Comparison of ENCODE assay signal across 14 cellular contexts in the genomic region with DNA sequence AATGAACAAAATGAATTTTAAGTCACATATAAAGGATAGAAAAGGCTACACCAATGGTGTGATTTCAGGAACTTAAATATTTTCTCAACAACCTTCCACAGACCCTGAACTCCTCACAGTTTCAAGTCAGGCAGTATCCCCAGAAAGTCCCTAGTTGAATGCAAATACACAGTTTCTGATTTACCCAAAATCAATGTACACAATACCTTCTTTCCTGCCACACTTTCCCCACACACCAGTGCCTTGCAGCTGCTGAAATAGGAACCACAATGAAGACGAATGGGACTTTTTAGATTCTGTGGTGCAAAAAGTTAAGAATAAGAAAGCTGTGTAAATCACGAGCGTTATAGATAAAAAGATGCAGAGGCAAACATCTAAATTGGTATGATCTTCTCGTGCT.
A peak's percentile ranks its signal among the peaks of the same experiment; 100 is the strongest.
DNase-seq lines count a peak whose midpoint lies in the region; ATAC-seq, FAIRE-seq and TF ChIP-seq lines count a peak whose summit lies in the region.
"Had no signal": no experiment of that assay in that cellular context is flagged by ENCODE, and none has a peak within 500 bp of the region (broad histone marks: within the 10 kb centered on the region; RNA-seq: fewer than 3 reads in every experiment).

No MANE protein-coding gene starts in this region.

- H2AFZ ChIP-seq in OCI-LY3 (ENCODE audit: low read depth, low read length): no peak overlapping the region

- no peaks in the 10 kb centered on the region for H3K27me3 ChIP-seq in OCI-LY3 (ENCODE audit: low read depth, low read length)
- H3K27me3 ChIP-seq: Peyer's patch had no signal

- ATAC-seq in GM18858 (IDR thresholded peaks at IDR 0.05; ENCODE audit: unreplicated experiment) (peak; percentile 77), GM21528 (IDR thresholded peaks at IDR 0.05; ENCODE audit: low FRiP score, unreplicated experiment) (peak; percentile 66), HG03064 (IDR thresholded peaks at IDR 0.05; ENCODE audit: low read depth, unreplicated experiment) (peak; percentile 59), Right ventricle myocardium superior (ENCODE audit: poor library complexity) (no peak)
- no peak for ATAC-seq in activated CD8-positive, alpha-beta T cell treated with anti-CD3 and anti-CD28 coated beads, Interleukin-2, amount 10 ng/mL, durations not matched to agents 7 days and 5 days

- CTCF ChIA-PET in activated CD8-positive, alpha-beta T cell treated with anti-CD3 and anti-CD28 coated beads, Interleukin-2, amount 10 ng/mL, durations not matched to agents 7 days and 5 days (lab: Charles Lee): no interaction called here

- H3K79me2 ChIP-seq in OCI-LY3 (ENCODE audit: low read length): no peaks in the 10 kb centered on the region

- H3K9me3 ChIP-seq in OCI-LY3 (ENCODE audit: insufficient read depth, low read length): no peaks in the 10 kb centered on the region
- H3K9me3 ChIP-seq: Peyer's patch had no signal

- H3K4me3 Mint-ChIP-seq in activated CD8-positive, alpha-beta T cell treated with anti-CD3 and anti-CD28 coated beads, Interleukin-2, amount 10 ng/mL, durations not matched to agents 7 days and 5 days: no peak overlapping the region
- H3K4me3 Mint-ChIP-seq: brain, CD14-positive monocyte had no signal

- H3K4me2 ChIP-seq in OCI-LY3 (ENCODE audit: low read length): peak overlapping the region; percentile 79

- H3K4me1 ChIP-seq in OCI-LY3 (ENCODE audit: low read length): peaks cover 49% of the 10 kb centered on the region
- H3K4me1 ChIP-seq: Peyer's patch had no signal

- H3K27me3 Mint-ChIP-seq in activated CD8-positive, alpha-beta T cell treated with anti-CD3 and anti-CD28 coated beads, Interleukin-2, amount 10 ng/mL, durations not matched to agents 7 days and 5 days (ENCODE audit: low read depth): no peaks in the 10 kb centered on the region
- H3K27me3 Mint-ChIP-seq: brain had no signal

- H4K20me1 ChIP-seq in OCI-LY3 (ENCODE audit: insufficient read depth, low read length): no peaks in the 10 kb centered on the region

- H3K9me3 Mint-ChIP-seq in activated CD8-positive, alpha-beta T cell treated with anti-CD3 and anti-CD28 coated beads, Interleukin-2, amount 10 ng/mL, durations not matched to agents 7 days and 5 days (ENCODE audit: insufficient read depth): no peaks in the 10 kb centered on the region
- H3K9me3 Mint-ChIP-seq: brain, CD14-positive monocyte had no signal

- peak overlapping the region; percentile 53 for H3K4me3 ChIP-seq in OCI-LY3 (ENCODE audit: low read length)
- H3K4me3 ChIP-seq: Peyer's patch had no signal

- H3K9ac ChIP-seq in OCI-LY3 (ENCODE audit: low read length): peak overlapping the region; percentile 53

- H3K4me1 Mint-ChIP-seq in activated CD8-positive, alpha-beta T cell treated with anti-CD3 and anti-CD28 coated beads, Interleukin-2, amount 10 ng/mL, durations not matched to agents 7 days and 5 days (ENCODE audit: low read depth): no peaks in the 10 kb centered on the region
- H3K4me1 Mint-ChIP-seq: CD14-positive monocyte had no signal

- intact Hi-C loops in Right ventricle myocardium superior (cut with DNase I): no loop called here

- H3K36me3 ChIP-seq in OCI-LY3 (replicated peaks; ENCODE audit: low read depth, low read length): no peaks in the 10 kb centered on the region
- H3K36me3 ChIP-seq: Peyer's patch had no signal

- no peak for FAIRE-seq in D721Med (lab: Jason Lieb, UNC)
- FAIRE-seq: TTC549 had no signal

- DNase-seq in Right ventricle myocardium superior (no peak), D721Med (ENCODE audit: insufficient read length, low spot score) (no peak), kidney tubule cell (ENCODE audit: low spot score) (no peak)
- no peak for DNase-seq in activated CD8-positive, alpha-beta T cell treated with anti-CD3 and anti-CD28 coated beads, Interleukin-2, amount 10 ng/mL, durations not matched to agents 7 days and 5 days
- DNase-seq: activated T-cell treated with anti-CD3 and anti-CD28 coated beads, Interleukin-2, amount 50 U/mL, for 48 hours; NCI-H187 treated with DMSO at 0.1 percent for 48 hours; Peyer's patch had no signal

- H3K36me3 Mint-ChIP-seq in activated CD8-positive, alpha-beta T cell treated with anti-CD3 and anti-CD28 coated beads, Interleukin-2, amount 10 ng/mL, durations not matched to agents 7 days and 5 days (ENCODE audit: low read depth): no peaks in the 10 kb centered on the region
- H3K36me3 Mint-ChIP-seq: brain, CD14-positive monocyte had no signal

- POLR2A ChIA-PET in activated CD8-positive, alpha-beta T cell treated with anti-CD3 and anti-CD28 coated beads, Interleukin-2, amount 10 ng/mL, durations not matched to agents 7 days and 5 days (lab: Charles Lee): no interaction called here

- H3K27ac ChIP-seq in OCI-LY3 (ENCODE audit: low read length): peak overlapping the region; percentile 84

- H3K27ac Mint-ChIP-seq in activated CD8-positive, alpha-beta T cell treated with anti-CD3 and anti-CD28 coated beads, Interleukin-2, amount 10 ng/mL, durations not matched to agents 7 days and 5 days: no peak overlapping the region
- H3K27ac Mint-ChIP-seq: brain, CD14-positive monocyte had no signal

- TF ChIP-seq CTCF in OCI-LY3 (IDR thresholded peaks at IDR 0.05; ENCODE audit: low read depth, low read length) (no peak), D721Med (IDR thresholded peaks at IDR 0.05; ENCODE audit: insufficient read depth, missing control alignments) (no peak)

Comparison
In these comparisons a context has a peak if more than half of its experiments do, and no peak if none do; other contexts are left out.
1. ATAC-seq: peak in GM18858 (single experiment), GM21528 (single experiment) and HG03064 (single experiment); none in Right ventricle myocardium superior (single experiment) and activated CD8-positive, alpha-beta T cell treated with anti-CD3 and anti-CD28 coated beads, Interleukin-2, amount 10 ng/mL, durations not matched to agents 7 days and 5 days (single experiment).